In genomic region chr10:110179220-110179619, GRCh38 we compare ENCODE assay signal across 20 cellular contexts.
"Had no signal": no experiment of that assay in that cellular context is flagged by ENCODE, and none has a peak within 500 bp of the region (broad histone marks: within the 10 kb centered on the region; RNA-seq: fewer than 3 reads in every experiment).

No MANE protein-coding gene starts in this region.

- H3K4me3 Mint-ChIP-seq: naive thymus-derived CD4-positive, alpha-beta T cell had no signal

- H3K36me3 Mint-ChIP-seq: naive thymus-derived CD4-positive, alpha-beta T cell had no signal

- ATAC-seq: esophagus mucosa; gastrocnemius medialis; heart right ventricle; left cardiac atrium; left lung; left ventricle myocardium superior; lower lobe of right lung; naive thymus-derived CD4-positive, alpha-beta T cell had no signal

- DNase-seq: dermis blood vessel endothelial cell; dorsolateral prefrontal cortex; effector CD4-positive, alpha-beta T cell; effector memory CD4-positive, alpha-beta T cell; erythroblast; esophagus squamous epithelium; foreskin fibroblast; foreskin melanocyte; gastrocnemius medialis; glutamatergic neuron; heart right ventricle; hippocampal formation; left cardiac atrium; left lung; left ventricle myocardium superior; lower lobe of right lung; mesenchymal stem cell; midbrain; naive thymus-derived CD4-positive, alpha-beta T cell had no signal

- H3K9me3 Mint-ChIP-seq: naive thymus-derived CD4-positive, alpha-beta T cell had no signal
